8 cellular contexts compared by ENCODE assay signal in genomic region chr4:133151681-133152329, GRCh38. TPM values are rescaled to one million over a fixed set of nuclear protein-coding genes. Genes with fewer than 3 reads are reported as not detected.
DNase-seq lines count a peak whose midpoint lies in the region; TF ChIP-seq lines count a peak whose summit lies in the region.

No MANE protein-coding gene starts in this region.

- TF ChIP-seq CTCF in fibroblast of the aortic adventitia (IDR thresholded peaks at IDR 0.05; ENCODE audit: insufficient read depth, low read length) = no peak

- DNase-seq in D341Med (ENCODE audit: low spot score) = peak; percentile 74
- DNase-seq in NCI-H345 (lab: John Stamatoyannopoulos, UW) = peak; percentile 59
- no peak for DNase-seq in fibroblast of the aortic adventitia (ENCODE audit: low read depth)
- peak; percentile 58 for DNase-seq in posterior vena cava (ENCODE audit: low spot score)
- no peak for DNase-seq in RKO (ENCODE audit: low spot score)
- no peak for DNase-seq in NCI-H1694 treated with DMSO at 0.1 percent for 48 hours (lab: John Stamatoyannopoulos, UW)
- no peak for DNase-seq in stimulated activated CD4-positive, alpha-beta T cell treated with anti-CD3 and anti-CD28 coated beads, Interleukin-2, amount 100 ng/mL, for 24 hours
- DNase-seq in activated gamma-delta T cell treated with Interleukin-2 at 50 U/mL for 16 hours = no peak

- peak overlapping the region; percentile 68 for H3K4me3 ChIP-seq in fibroblast of the aortic adventitia (ENCODE audit: low read depth, low read length)

- intact Hi-C loops in posterior vena cava (cut with DNase I) = no loop called here

RNA-seq across cellular contexts. Expression of gene PCDH10, which starts 2.7 kb away (rescaled TPM):
- total RNA-seq in fibroblast of the aortic adventitia (ENCODE audit: low replicate concordance) = 6.8 and 16.9 TPM in 2 replicates
- 1 to 10 TPM; 2.3 to 4.6 TPM for total RNA-seq in posterior vena cava

Comparison
In these comparisons a context has a peak if more than half of its experiments do, and no peak if none do; other contexts are left out.
1. DNase-seq: peak in D341Med (single experiment), NCI-H345 (single experiment) and posterior vena cava (single experiment); none in fibroblast of the aortic adventitia (single experiment), RKO (single experiment), NCI-H1694 treated with DMSO at 0.1 percent for 48 hours (single experiment), stimulated activated CD4-positive, alpha-beta T cell treated with anti-CD3 and anti-CD28 coated beads, Interleukin-2, amount 100 ng/mL, for 24 hours (0 of 2) and activated gamma-delta T cell treated with Interleukin-2 at 50 U/mL for 16 hours (single experiment).